17 cellular contexts compared by ENCODE assay signal in genomic region chr2:220006152-220006551, GRCh38.
DNase-seq lines count a peak whose midpoint lies in the region; ATAC-seq and TF ChIP-seq lines count a peak whose summit lies in the region.
"Had no signal": no experiment of that assay in that cellular context is flagged by ENCODE, and none has a peak within 500 bp of the region (broad histone marks: within the 10 kb centered on the region; RNA-seq: fewer than 3 reads in every experiment).

No MANE protein-coding gene starts in this region.

- ATAC-seq in HG02840 (IDR thresholded peaks at IDR 0.05; ENCODE audit: low FRiP score, unreplicated experiment): no peak
- no peak for ATAC-seq in HG03469 (IDR thresholded peaks at IDR 0.05; ENCODE audit: unreplicated experiment)

- no peaks in the 10 kb centered on the region for H3K9me3 Mint-ChIP-seq in activated naive CD4-positive, alpha-beta T cell treated with anti-CD3 and anti-CD28 coated beads for 36 hours
- H3K9me3 Mint-ChIP-seq: activated T-helper 2 cell treated with anti-CD3 and anti-CD28 coated beads, Interferon-gamma antibody, Interleukin-2, Interleukin-4, amounts not matched to agents 10 μg/mL and 5 μg/mL and 100 μg/mL, durations not matched to agents 14 hours and 24 hours and 36 hours; H9 had no signal

- H3K79me1 ChIP-seq in mesenchymal stem cell (replicated peaks; ENCODE audit: low read length, poor library complexity, severe bottlenecking): no peaks in the 10 kb centered on the region

- H2BK15ac ChIP-seq in mesenchymal stem cell (ENCODE audit: low read depth, poor library complexity, severe bottlenecking): no peak overlapping the region

- H3K79me2 ChIP-seq in mammary epithelial cell (ENCODE audit: insufficient read depth, low read length): no peaks in the 10 kb centered on the region

- H2AK5ac ChIP-seq in mesenchymal stem cell (ENCODE audit: low read length, severe bottlenecking): no peak overlapping the region

- no peak overlapping the region for H3K4me3 Mint-ChIP-seq in activated naive CD4-positive, alpha-beta T cell treated with anti-CD3 and anti-CD28 coated beads for 36 hours
- H3K4me3 Mint-ChIP-seq: H9, memory B cell had no signal

- intact Hi-C loops in mammary epithelial cell (cut with micrococcal nuclease): no loop called here
- intact Hi-C loops in activated naive CD4-positive, alpha-beta T cell treated with anti-CD3 and anti-CD28 coated beads for 36 hours (cut with micrococcal nuclease): no loop called here

- no TSS peak for BruUV-seq in mammary epithelial cell (replicated peaks; lab: Mats Ljungman, UMichigan)

- no peak overlapping the region for H3K4me3 ChIP-seq in mammary epithelial cell (replicated peaks in 1 of 3; ENCODE audit: insufficient read depth in 1 of 3, low read depth in 2 of 3, low read length in 3 of 3)
- H3K4me3 ChIP-seq in mesenchymal stem cell (ENCODE audit: insufficient read depth in 1 of 2, low read depth in 1 of 2, low read length in 2 of 2): no peak overlapping the region

- H4K8ac ChIP-seq in mesenchymal stem cell (ENCODE audit: low read length): no peak overlapping the region

- H3K27ac Mint-ChIP-seq in activated naive CD4-positive, alpha-beta T cell treated with anti-CD3 and anti-CD28 coated beads for 36 hours: no peak overlapping the region
- H3K27ac Mint-ChIP-seq: activated T-helper 2 cell treated with anti-CD3 and anti-CD28 coated beads, Interferon-gamma antibody, Interleukin-2, Interleukin-4, amounts not matched to agents 10 μg/mL and 5 μg/mL and 100 μg/mL, durations not matched to agents 14 hours and 24 hours and 36 hours; H9; memory B cell had no signal

- TF ChIP-seq CTCF in mammary epithelial cell (conservative IDR thresholded peaks at IDR 0.05 in 1 of 2, IDR thresholded peaks at IDR 0.05 in 1 of 2; ENCODE audit: extremely low read depth in 1 of 2, insufficient read depth in 1 of 2, low read depth in 1 of 2, low read length in 2 of 2): no peak

- H3K4ac ChIP-seq in mesenchymal stem cell (ENCODE audit: low read depth in 1 of 2, low read length in 2 of 2): no peak overlapping the region

- H2AFZ ChIP-seq in mammary epithelial cell (ENCODE audit: low read depth, low read length): peak overlapping the region; percentile 17
- no peak overlapping the region for H2AFZ ChIP-seq in mesenchymal stem cell (ENCODE audit: low read depth, low read length)

- H2BK120ac ChIP-seq in mesenchymal stem cell (ENCODE audit: low read depth, low read length): no peak overlapping the region

- no peak overlapping the region for H3K27ac ChIP-seq in mammary epithelial cell (ENCODE audit: insufficient read depth, low read depth, low read length)
- no peak overlapping the region for H3K27ac ChIP-seq in mesenchymal stem cell (ENCODE audit: low read length, poor library complexity, severe bottlenecking)
- H3K27ac ChIP-seq: RWPE1 had no signal

- dilution Hi-C loops in mammary epithelial cell (cut with HindIII; ENCODE audit: low sequenced_read_pairs): no loop called here

- no peaks in the 10 kb centered on the region for H3K9me3 ChIP-seq in mammary epithelial cell (replicated peaks; ENCODE audit: insufficient read depth, low read length)
- H3K9me3 ChIP-seq in mesenchymal stem cell (ENCODE audit: control insufficient read depth, low read length): no peaks in the 10 kb centered on the region
- H3K9me3 ChIP-seq: BE2C had no signal

- CTCF ChIA-PET in mammary epithelial cell (lab: Charles Lee; ENCODE audit: low non-redundant PET): no interaction called here
- CTCF ChIA-PET in activated naive CD4-positive, alpha-beta T cell treated with anti-CD3 and anti-CD28 coated beads for 36 hours (lab: Charles Lee): interaction anchor here (1.0 kb wide), 1 partner anchor 9 kb away, joined by 3 read pairs; no protein-coding TSS in a partner anchor

- no peak overlapping the region for H3K23ac ChIP-seq in mesenchymal stem cell (ENCODE audit: low read length in 2 of 2)

- H3K14ac ChIP-seq in mesenchymal stem cell (ENCODE audit: low read length in 2 of 2): no peak overlapping the region

- H3K4me2 ChIP-seq in mammary epithelial cell (ENCODE audit: insufficient read depth, low read depth, low read length) (no peak overlapping the region), mesenchymal stem cell (ENCODE audit: low read length, poor library complexity, severe bottlenecking) (no peak overlapping the region)

- WGBS in mammary epithelial cell (ENCODE audit: low coverage, missing lambda C conversion rate): 43% methylated on average over 7 of the region's 7 CpGs
- 86% methylated on average over 7 of the region's 7 CpGs for WGBS in mesenchymal stem cell

- H3K9ac ChIP-seq in mammary epithelial cell (ENCODE audit: insufficient read depth, low read length) (no peak overlapping the region), mesenchymal stem cell (ENCODE audit: low read length) (no peak overlapping the region)

- H3K4me1 Mint-ChIP-seq in activated naive CD4-positive, alpha-beta T cell treated with anti-CD3 and anti-CD28 coated beads for 36 hours (ENCODE audit: low read depth): no peaks in the 10 kb centered on the region
- H3K4me1 Mint-ChIP-seq: memory B cell had no signal

- H3K27me3 Mint-ChIP-seq in activated naive CD4-positive, alpha-beta T cell treated with anti-CD3 and anti-CD28 coated beads for 36 hours (ENCODE audit: low read depth): peaks cover 4% of the 10 kb centered on the region
- H3K27me3 Mint-ChIP-seq: memory B cell had no signal

- H3K4me1 ChIP-seq in mammary epithelial cell (ENCODE audit: insufficient read depth, low read length): no peaks in the 10 kb centered on the region
- H3K4me1 ChIP-seq in mesenchymal stem cell (ENCODE audit: control insufficient read depth, insufficient read depth, low read depth, low read length): peaks cover 2% of the 10 kb centered on the region
- H3K4me1 ChIP-seq: BE2C had no signal

- H4K91ac ChIP-seq in mesenchymal stem cell (ENCODE audit: low read length): no peak overlapping the region

- H3K27me3 ChIP-seq in mammary epithelial cell (ENCODE audit: insufficient read depth, low read length) (no peaks in the 10 kb centered on the region), mesenchymal stem cell (ENCODE audit: control insufficient read depth in 1 of 2, insufficient read depth in 1 of 2, low read length in 2 of 2) (no peaks in the 10 kb centered on the region)

- H2BK5ac ChIP-seq in mesenchymal stem cell (ENCODE audit: low read depth, low read length, poor library complexity, severe bottlenecking): no peak overlapping the region

- no peaks in the 10 kb centered on the region for H3K36me3 Mint-ChIP-seq in activated naive CD4-positive, alpha-beta T cell treated with anti-CD3 and anti-CD28 coated beads for 36 hours (ENCODE audit: low read depth)
- H3K36me3 Mint-ChIP-seq: memory B cell had no signal

- peak; percentile 52 for DNase-seq in AG08395 (ENCODE audit: low spot score)
- DNase-seq in MV-4-11 (lab: John Stamatoyannopoulos, UW): peak; percentile 97
- peak; percentile 56 for DNase-seq in mammary epithelial cell
- DNase-seq in mesenchymal stem cell: peak; percentile 47
- DNase-seq in cerebellar nuclear complex (lab: John Stamatoyannopoulos, UW): no peak
- DNase-seq in activated naive CD4-positive, alpha-beta T cell treated with anti-CD3 and anti-CD28 coated beads for 36 hours: no peak
- DNase-seq: activated CD4-positive, alpha-beta T cell treated with anti-CD3 and anti-CD28 coated beads, Interleukin-2, amount 50 U/mL, for 4 hours; BE2C; central memory CD4-positive, alpha-beta T cell; H9; NCI-H1092 treated with DMSO at 0.1 percent for 48 hours; NCI-H510A treated with DMSO at 0.1 percent for 48 hours had no signal

- H4K20me1 ChIP-seq in mammary epithelial cell (ENCODE audit: insufficient read depth, low read length): no peaks in the 10 kb centered on the region

- no peak overlapping the region for H3K18ac ChIP-seq in mesenchymal stem cell (ENCODE audit: low read depth in 1 of 2, low read length in 2 of 2)

- no peaks in the 10 kb centered on the region for H3K36me3 ChIP-seq in mammary epithelial cell (ENCODE audit: insufficient read depth, low read length)
- no peaks in the 10 kb centered on the region for H3K36me3 ChIP-seq in mesenchymal stem cell (ENCODE audit: control insufficient read depth in 1 of 2, insufficient read depth in 2 of 2, low read depth in 1 of 2, low read length in 2 of 2)
- H3K36me3 ChIP-seq: BE2C had no signal

- in situ Hi-C loops in mammary epithelial cell (cut with MboI; ENCODE audit: low sequenced_read_pairs in 2 of 2): no loop called here

- H2BK12ac ChIP-seq in mesenchymal stem cell (ENCODE audit: low read length in 2 of 2): no peak overlapping the region

Comparison
In these comparisons a context has a peak if more than half of its experiments do, and no peak if none do; other contexts are left out.
1. DNase-seq: peak in AG08395 (single experiment), MV-4-11 (single experiment), mammary epithelial cell (single experiment) and mesenchymal stem cell (single experiment); none in cerebellar nuclear complex (0 of 2) and activated naive CD4-positive, alpha-beta T cell treated with anti-CD3 and anti-CD28 coated beads for 36 hours (single experiment).